ENCODE assay signal across 1 cellular context in the genomic region with DNA sequence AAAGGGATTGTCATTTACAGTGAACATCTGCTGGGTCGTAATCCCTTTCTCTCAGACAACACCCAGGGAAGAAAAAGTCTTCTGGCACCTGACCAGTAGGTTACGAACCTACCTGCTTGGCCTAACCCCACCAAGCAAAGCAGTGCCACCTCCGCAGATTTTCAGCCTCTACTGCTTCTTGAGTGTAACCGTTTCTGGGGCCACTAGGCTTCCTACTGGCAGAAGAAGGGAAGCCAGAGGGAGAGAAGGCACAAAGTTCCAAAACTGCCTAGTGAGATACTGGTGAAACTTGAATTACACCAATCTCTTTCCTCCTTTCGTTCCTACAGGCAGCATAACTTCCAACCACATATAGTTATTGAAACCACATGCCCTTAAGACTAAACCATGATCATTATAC.
TF ChIP-seq lines count a peak whose summit lies in the region.

No MANE protein-coding gene starts in this region.

TF ChIP-seq in GM23338, 12 proteins besides CTCF, POLR2A, EP300 and RAD21 (continued from another document):
- TF ChIP-seq, protein P1, sequence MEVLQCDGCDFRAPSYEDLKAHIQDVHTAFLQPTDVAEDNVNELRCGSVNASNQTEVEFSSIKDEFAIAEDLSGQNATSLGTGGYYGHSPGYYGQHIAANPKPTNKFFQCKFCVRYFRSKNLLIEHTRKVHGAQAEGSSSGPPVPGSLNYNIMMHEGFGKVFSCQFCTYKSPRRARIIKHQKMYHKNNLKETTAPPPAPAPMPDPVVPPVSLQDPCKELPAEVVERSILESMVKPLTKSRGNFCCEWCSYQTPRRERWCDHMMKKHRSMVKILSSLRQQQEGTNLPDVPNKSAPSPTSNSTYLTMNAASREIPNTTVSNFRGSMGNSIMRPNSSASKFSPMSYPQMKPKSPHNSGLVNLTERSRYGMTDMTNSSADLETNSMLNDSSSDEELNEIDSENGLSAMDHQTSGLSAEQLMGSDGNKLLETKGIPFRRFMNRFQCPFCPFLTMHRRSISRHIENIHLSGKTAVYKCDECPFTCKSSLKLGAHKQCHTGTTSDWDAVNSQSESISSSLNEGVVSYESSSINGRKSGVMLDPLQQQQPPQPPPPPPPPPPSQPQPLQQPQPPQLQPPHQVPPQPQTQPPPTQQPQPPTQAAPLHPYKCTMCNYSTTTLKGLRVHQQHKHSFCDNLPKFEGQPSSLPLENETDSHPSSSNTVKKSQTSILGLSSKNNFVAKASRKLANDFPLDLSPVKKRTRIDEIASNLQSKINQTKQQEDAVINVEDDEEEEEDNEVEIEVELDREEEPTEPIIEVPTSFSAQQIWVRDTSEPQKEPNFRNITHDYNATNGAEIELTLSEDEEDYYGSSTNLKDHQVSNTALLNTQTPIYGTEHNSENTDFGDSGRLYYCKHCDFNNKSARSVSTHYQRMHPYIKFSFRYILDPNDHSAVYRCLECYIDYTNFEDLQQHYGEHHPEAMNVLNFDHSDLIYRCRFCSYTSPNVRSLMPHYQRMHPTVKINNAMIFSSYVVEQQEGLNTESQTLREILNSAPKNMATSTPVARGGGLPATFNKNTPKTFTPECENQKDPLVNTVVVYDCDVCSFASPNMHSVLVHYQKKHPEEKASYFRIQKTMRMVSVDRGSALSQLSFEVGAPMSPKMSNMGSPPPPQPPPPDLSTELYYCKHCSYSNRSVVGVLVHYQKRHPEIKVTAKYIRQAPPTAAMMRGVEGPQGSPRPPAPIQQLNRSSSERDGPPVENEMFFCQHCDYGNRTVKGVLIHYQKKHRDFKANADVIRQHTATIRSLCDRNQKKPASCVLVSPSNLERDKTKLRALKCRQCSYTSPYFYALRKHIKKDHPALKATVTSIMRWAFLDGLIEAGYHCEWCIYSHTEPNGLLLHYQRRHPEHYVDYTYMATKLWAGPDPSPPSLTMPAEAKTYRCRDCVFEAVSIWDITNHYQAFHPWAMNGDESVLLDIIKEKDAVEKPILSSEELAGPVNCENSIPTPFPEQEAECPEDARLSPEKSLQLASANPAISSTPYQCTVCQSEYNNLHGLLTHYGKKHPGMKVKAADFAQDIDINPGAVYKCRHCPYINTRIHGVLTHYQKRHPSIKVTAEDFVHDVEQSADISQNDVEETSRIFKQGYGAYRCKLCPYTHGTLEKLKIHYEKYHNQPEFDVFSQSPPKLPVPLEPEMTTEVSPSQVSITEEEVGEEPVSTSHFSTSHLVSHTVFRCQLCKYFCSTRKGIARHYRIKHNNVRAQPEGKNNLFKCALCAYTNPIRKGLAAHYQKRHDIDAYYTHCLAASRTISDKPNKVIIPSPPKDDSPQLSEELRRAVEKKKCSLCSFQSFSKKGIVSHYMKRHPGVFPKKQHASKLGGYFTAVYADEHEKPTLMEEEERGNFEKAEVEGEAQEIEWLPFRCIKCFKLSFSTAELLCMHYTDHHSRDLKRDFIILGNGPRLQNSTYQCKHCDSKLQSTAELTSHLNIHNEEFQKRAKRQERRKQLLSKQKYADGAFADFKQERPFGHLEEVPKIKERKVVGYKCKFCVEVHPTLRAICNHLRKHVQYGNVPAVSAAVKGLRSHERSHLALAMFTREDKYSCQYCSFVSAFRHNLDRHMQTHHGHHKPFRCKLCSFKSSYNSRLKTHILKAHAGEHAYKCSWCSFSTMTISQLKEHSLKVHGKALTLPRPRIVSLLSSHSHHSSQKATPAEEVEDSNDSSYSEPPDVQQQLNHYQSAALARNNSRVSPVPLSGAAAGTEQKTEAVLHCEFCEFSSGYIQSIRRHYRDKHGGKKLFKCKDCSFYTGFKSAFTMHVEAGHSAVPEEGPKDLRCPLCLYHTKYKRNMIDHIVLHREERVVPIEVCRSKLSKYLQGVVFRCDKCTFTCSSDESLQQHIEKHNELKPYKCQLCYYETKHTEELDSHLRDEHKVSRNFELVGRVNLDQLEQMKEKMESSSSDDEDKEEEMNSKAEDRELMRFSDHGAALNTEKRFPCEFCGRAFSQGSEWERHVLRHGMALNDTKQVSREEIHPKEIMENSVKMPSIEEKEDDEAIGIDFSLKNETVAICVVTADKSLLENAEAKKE (CRISPR knock-in tag; IDR thresholded peaks at IDR 0.05) = peak; percentile 48; the same call in 1 of the 2 replicates
- TF ChIP-seq POLR2AphosphoS5 (IDR thresholded peaks at IDR 0.05; ENCODE audit: low read depth) = no peak
- no peak for TF ChIP-seq CREB1 (CRISPR knock-in tag; IDR thresholded peaks at IDR 0.05; ENCODE audit: low read depth)
- 0 out of 2 replicates have a peak, but pooled peaks have one; percentile 10 for TF ChIP-seq ZNF331 (CRISPR knock-in tag; IDR thresholded peaks at IDR 0.05; ENCODE audit: low read depth)
- no peak for TF ChIP-seq EZH2phosphoT487 (IDR thresholded peaks at IDR 0.05; ENCODE audit: unreplicated experiment)
- TF ChIP-seq, protein P2, sequence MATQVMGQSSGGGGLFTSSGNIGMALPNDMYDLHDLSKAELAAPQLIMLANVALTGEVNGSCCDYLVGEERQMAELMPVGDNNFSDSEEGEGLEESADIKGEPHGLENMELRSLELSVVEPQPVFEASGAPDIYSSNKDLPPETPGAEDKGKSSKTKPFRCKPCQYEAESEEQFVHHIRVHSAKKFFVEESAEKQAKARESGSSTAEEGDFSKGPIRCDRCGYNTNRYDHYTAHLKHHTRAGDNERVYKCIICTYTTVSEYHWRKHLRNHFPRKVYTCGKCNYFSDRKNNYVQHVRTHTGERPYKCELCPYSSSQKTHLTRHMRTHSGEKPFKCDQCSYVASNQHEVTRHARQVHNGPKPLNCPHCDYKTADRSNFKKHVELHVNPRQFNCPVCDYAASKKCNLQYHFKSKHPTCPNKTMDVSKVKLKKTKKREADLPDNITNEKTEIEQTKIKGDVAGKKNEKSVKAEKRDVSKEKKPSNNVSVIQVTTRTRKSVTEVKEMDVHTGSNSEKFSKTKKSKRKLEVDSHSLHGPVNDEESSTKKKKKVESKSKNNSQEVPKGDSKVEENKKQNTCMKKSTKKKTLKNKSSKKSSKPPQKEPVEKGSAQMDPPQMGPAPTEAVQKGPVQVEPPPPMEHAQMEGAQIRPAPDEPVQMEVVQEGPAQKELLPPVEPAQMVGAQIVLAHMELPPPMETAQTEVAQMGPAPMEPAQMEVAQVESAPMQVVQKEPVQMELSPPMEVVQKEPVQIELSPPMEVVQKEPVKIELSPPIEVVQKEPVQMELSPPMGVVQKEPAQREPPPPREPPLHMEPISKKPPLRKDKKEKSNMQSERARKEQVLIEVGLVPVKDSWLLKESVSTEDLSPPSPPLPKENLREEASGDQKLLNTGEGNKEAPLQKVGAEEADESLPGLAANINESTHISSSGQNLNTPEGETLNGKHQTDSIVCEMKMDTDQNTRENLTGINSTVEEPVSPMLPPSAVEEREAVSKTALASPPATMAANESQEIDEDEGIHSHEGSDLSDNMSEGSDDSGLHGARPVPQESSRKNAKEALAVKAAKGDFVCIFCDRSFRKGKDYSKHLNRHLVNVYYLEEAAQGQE (IDR thresholded peaks at IDR 0.05; ENCODE audit: unreplicated experiment) = no peak
